19 cellular contexts compared by ENCODE assay signal in the genomic region with DNA sequence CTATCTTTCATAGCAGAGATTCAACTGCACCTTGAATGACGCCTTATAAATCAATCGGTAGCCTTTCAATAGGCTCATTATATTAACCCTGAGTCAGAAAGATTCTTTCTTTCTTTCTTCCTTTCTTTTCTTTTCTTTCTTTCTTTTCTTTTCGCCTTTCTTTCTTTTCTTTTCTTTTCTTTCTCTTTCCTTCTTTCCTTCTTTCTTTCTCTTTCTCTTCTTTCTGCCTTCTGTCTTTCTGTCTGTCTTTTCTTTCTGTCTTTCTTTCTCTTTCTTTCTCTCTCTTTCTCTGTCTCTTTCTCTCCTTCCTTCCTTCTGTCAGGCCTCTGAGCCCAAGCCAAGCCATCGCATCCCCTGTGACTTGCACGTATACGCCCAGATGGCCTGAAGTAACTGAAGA.
"Had no signal": no experiment of that assay in that cellular context is flagged by ENCODE, and none has a peak within 500 bp of the region (broad histone marks: within the 10 kb centered on the region; RNA-seq: fewer than 3 reads in every experiment).

No MANE protein-coding gene starts in this region.

- H3K9me3 ChIP-seq: esophagus squamous epithelium, gastroesophageal sphincter, neutrophil, thyroid gland, upper lobe of left lung, uterus had no signal

- DNase-seq: effector memory CD8-positive, alpha-beta T cell; esophagus squamous epithelium; foreskin fibroblast; glutamatergic neuron; kidney; left cardiac atrium; naive B cell; posterior cingulate gyrus; right cardiac atrium; small intestine; stimulated activated CD4-positive, alpha-beta T cell treated with anti-CD3 and anti-CD28 coated beads, Interleukin-12 subunit alpha, Interleukin-12 subunit beta, amount 100 ng/mL, for 4 hours; stimulated activated naive CD4-positive, alpha-beta T cell; thyroid gland; upper lobe of left lung; uterus had no signal

- H3K36me3 ChIP-seq: esophagus squamous epithelium, gastroesophageal sphincter, neutrophil, thyroid gland, upper lobe of left lung, uterus had no signal

- H3K27ac ChIP-seq: esophagus squamous epithelium, gastroesophageal sphincter, neutrophil, thyroid gland, upper lobe of left lung, uterus had no signal

- H3K9me3 Mint-ChIP-seq: dendritic cell treated with granulocyte-macrophage colony-stimulating factor and Interleukin-4, amounts not matched to agents 40 ng/mL and 50 ng/mL, for 4 days; effector memory CD8-positive, alpha-beta T cell; naive B cell; nephron had no signal

- H3K4me1 ChIP-seq: uterus had no signal

- ATAC-seq: effector memory CD8-positive, alpha-beta T cell; gastroesophageal sphincter; left cardiac atrium; right cardiac atrium had no signal

- H3K4me3 ChIP-seq: esophagus squamous epithelium, gastroesophageal sphincter, thyroid gland, upper lobe of left lung, uterus had no signal

- H3K27ac Mint-ChIP-seq: dendritic cell treated with granulocyte-macrophage colony-stimulating factor and Interleukin-4, amounts not matched to agents 40 ng/mL and 50 ng/mL, for 4 days; effector memory CD8-positive, alpha-beta T cell; nephron had no signal

- H3K27me3 ChIP-seq: esophagus squamous epithelium, gastroesophageal sphincter, neutrophil, thyroid gland, upper lobe of left lung, uterus had no signal

- H3K4me3 Mint-ChIP-seq: dendritic cell treated with granulocyte-macrophage colony-stimulating factor and Interleukin-4, amounts not matched to agents 40 ng/mL and 50 ng/mL, for 4 days; effector memory CD8-positive, alpha-beta T cell; naive B cell; nephron had no signal
